In genomic region chr13:54185785-54186184, GRCh38 we compare ENCODE assay signal across 14 cellular contexts.
DNase-seq lines count a peak whose midpoint lies in the region; ATAC-seq, FAIRE-seq and TF ChIP-seq lines count a peak whose summit lies in the region.
"Had no signal": no experiment of that assay in that cellular context is flagged by ENCODE, and none has a peak within 500 bp of the region (broad histone marks: within the 10 kb centered on the region; RNA-seq: fewer than 3 reads in every experiment).

No MANE protein-coding gene starts in this region.

- TF ChIP-seq CTCF in NB4 (IDR thresholded peaks at IDR 0.05; ENCODE audit: low read depth, low read length) (peak; percentile 36), WTC11 (IDR thresholded peaks at IDR 0.05) (peak; percentile 46), neural cell (IDR thresholded peaks at IDR 0.05; ENCODE audit: poor library complexity, severe bottlenecking) (peak; percentile 12), gastroesophageal sphincter (IDR thresholded peaks at IDR 0.05) (no peak)

- H3K4me3 ChIP-seq in NB4 (ENCODE audit: low read depth, low read length): no peak overlapping the region
- no peak overlapping the region for H3K4me3 ChIP-seq in neural cell (ENCODE audit: low read length)
- H3K4me3 ChIP-seq in gastroesophageal sphincter: no peak overlapping the region
- H3K4me3 ChIP-seq: SJSA1, vagina had no signal

- no peak for TF ChIP-seq RAD21 in neural cell (conservative IDR thresholded peaks at IDR 0.05)

- H3K4me3 Mint-ChIP-seq in WTC11: no peak overlapping the region
- H3K4me3 Mint-ChIP-seq: activated CD4-positive, alpha-beta T cell treated with anti-CD3 and anti-CD28 coated beads, Interleukin-2, amount 10 ng/mL, durations not matched to agents 24 days and 14 days; dendritic cell treated with granulocyte-macrophage colony-stimulating factor and Interleukin-4, amounts not matched to agents 40 ng/mL and 50 ng/mL, for 4 days had no signal

- H4K20me1 ChIP-seq in neural cell (ENCODE audit: insufficient read depth): no peaks in the 10 kb centered on the region

- H3K4me2 ChIP-seq in neural cell (ENCODE audit: low read length): no peak overlapping the region

- H3K79me2 ChIP-seq in neural cell (replicated peaks; ENCODE audit: insufficient read depth, low read length): no peaks in the 10 kb centered on the region

- no peak for TF ChIP-seq POLR2A in NB4 (IDR thresholded peaks at IDR 0.05; ENCODE audit: extremely low read depth, insufficient read length)
- TF ChIP-seq POLR2A in gastroesophageal sphincter (IDR thresholded peaks at IDR 0.05): no peak

- H3K36me3 ChIP-seq in neural cell (ENCODE audit: insufficient read depth, low read length) (no peaks in the 10 kb centered on the region), gastroesophageal sphincter (no peaks in the 10 kb centered on the region)
- H3K36me3 ChIP-seq: SJSA1, vagina had no signal

- H3K9ac ChIP-seq in neural cell (ENCODE audit: low read length): no peak overlapping the region

- H3K36me3 Mint-ChIP-seq in WTC11: peaks cover 2% of the 10 kb centered on the region; the same call in 1 of the 2 replicates

- no peak overlapping the region for H2AFZ ChIP-seq in neural cell (ENCODE audit: low read depth, low read length)

- H3K27ac ChIP-seq in neural cell (ENCODE audit: low read length) (no peak overlapping the region), gastroesophageal sphincter (no peak overlapping the region)
- H3K27ac ChIP-seq: SJSA1, vagina had no signal

- no peaks in the 10 kb centered on the region for H3K9me2 ChIP-seq in neural cell (ENCODE audit: insufficient read depth, low read length)

- peak; percentile 24 for DNase-seq in NCI-H1092 treated with DMSO at 0.1 percent for 48 hours (lab: John Stamatoyannopoulos, UW)
- DNase-seq in NCI-H1092 (lab: John Stamatoyannopoulos, UW): no peak
- peak; percentile 42 for DNase-seq in NB4 (ENCODE audit: low read depth)
- peak; percentile 51 for DNase-seq in WTC11 (ENCODE audit: low spot score)
- no peak for DNase-seq in HTR-8/SVneo (ENCODE audit: insufficient read length, low spot score)
- DNase-seq in left lobe of liver (ENCODE audit: low spot score): no peak
- DNase-seq: activated CD4-positive, alpha-beta T cell treated with anti-CD3 and anti-CD28 coated beads, Interleukin-2, amount 10 ng/mL, durations not matched to agents 24 days and 14 days; activated naive CD4-positive, alpha-beta T cell treated with anti-CD3 and anti-CD28 coated beads, Interleukin-2, amount 50 U/mL, for 16 hours had no signal

- no peaks in the 10 kb centered on the region for H3K4me1 ChIP-seq in gastroesophageal sphincter
- H3K4me1 ChIP-seq: SJSA1, vagina had no signal

- FAIRE-seq in HTR-8/SVneo (lab: Jason Lieb, UNC): no peak
- FAIRE-seq: A204.1 had no signal

- CTCF ChIA-PET in WTC11 (lab: Charles Lee): interaction anchor here (0.7 to 1.8 kb wide), 14 partner anchors 9 to 1060 kb away, joined by 3 to 18 read pairs (median 4); no protein-coding TSS in a partner anchor

- 67 to 73% methylated on average over 1 of the region's 1 CpG for WGBS in gastroesophageal sphincter (ENCODE audit: low coverage in 1 of 2), 2 donors

- no peaks in the 10 kb centered on the region for H3K9me3 Mint-ChIP-seq in WTC11

- POLR2A ChIA-PET in WTC11 (lab: Charles Lee): interaction anchor here (0.6 kb wide), 1 partner anchor 609 kb away, joined by 3 read pairs; no protein-coding TSS in a partner anchor

- no peaks in the 10 kb centered on the region for H3K27me3 Mint-ChIP-seq in WTC11 (ENCODE audit: low read depth)
- H3K27me3 Mint-ChIP-seq: activated CD4-positive, alpha-beta T cell treated with anti-CD3 and anti-CD28 coated beads, Interleukin-2, amount 10 ng/mL, durations not matched to agents 24 days and 14 days; dendritic cell treated with granulocyte-macrophage colony-stimulating factor and Interleukin-4, amounts not matched to agents 40 ng/mL and 50 ng/mL, for 4 days had no signal

- no peaks in the 10 kb centered on the region for H3F3A ChIP-seq in neural cell (ENCODE audit: insufficient read depth, low read length, poor library complexity, severe bottlenecking)

- peaks cover 53% of the 10 kb centered on the region for H3K4me1 Mint-ChIP-seq in WTC11
- H3K4me1 Mint-ChIP-seq: activated CD4-positive, alpha-beta T cell treated with anti-CD3 and anti-CD28 coated beads, Interleukin-2, amount 10 ng/mL, durations not matched to agents 24 days and 14 days had no signal

- no peak for TF ChIP-seq EP300 in neural cell (conservative IDR thresholded peaks at IDR 0.05; ENCODE audit: poor library complexity, severe bottlenecking)
- TF ChIP-seq EP300 in gastroesophageal sphincter (IDR thresholded peaks at IDR 0.05): no peak

- ATAC-seq in WTC11: peak; percentile 97
- ATAC-seq in gastroesophageal sphincter: no peak
- no peak for ATAC-seq in left lobe of liver

- H3K27ac Mint-ChIP-seq in WTC11: peak overlapping the region; percentile 78
- H3K27ac Mint-ChIP-seq: activated CD4-positive, alpha-beta T cell treated with anti-CD3 and anti-CD28 coated beads, Interleukin-2, amount 10 ng/mL, durations not matched to agents 24 days and 14 days; dendritic cell treated with granulocyte-macrophage colony-stimulating factor and Interleukin-4, amounts not matched to agents 40 ng/mL and 50 ng/mL, for 4 days had no signal

- H3K27me3 ChIP-seq in neural cell (ENCODE audit: insufficient read depth, low read depth, low read length): no peaks in the 10 kb centered on the region
- no peaks in the 10 kb centered on the region for H3K27me3 ChIP-seq in gastroesophageal sphincter
- H3K27me3 ChIP-seq: SJSA1, vagina had no signal

- H3K9me3 ChIP-seq in neural cell (ENCODE audit: low read length) (no peaks in the 10 kb centered on the region), gastroesophageal sphincter (no peaks in the 10 kb centered on the region)
- H3K9me3 ChIP-seq: SJSA1, vagina had no signal

TF ChIP-seq in WTC11, 78 proteins besides CTCF, POLR2A, EP300 and RAD21 (continues in another document):
- TF ChIP-seq GABPB1 (CRISPR knock-in tag; IDR thresholded peaks at IDR 0.05): no peak
- no peak for TF ChIP-seq ZNF263 (CRISPR knock-in tag; IDR thresholded peaks at IDR 0.05; ENCODE audit: low read depth)
- TF ChIP-seq IRF1 (CRISPR knock-in tag; IDR thresholded peaks at IDR 0.05): no peak
- no peak for TF ChIP-seq CREM (CRISPR knock-in tag; IDR thresholded peaks at IDR 0.05)
- no peak for TF ChIP-seq ATF2 (CRISPR knock-in tag; IDR thresholded peaks at IDR 0.05; ENCODE audit: borderline replicate concordance, low read depth)

TF ChIP-seq in neural cell, 6 proteins besides CTCF, POLR2A, EP300 and RAD21:
- TF ChIP-seq TAF1 (IDR thresholded peaks at IDR 0.05; ENCODE audit: low read depth) (no peak), SMC3 (conservative IDR thresholded peaks at IDR 0.05; ENCODE audit: poor library complexity) (no peak), MXI1 (conservative IDR thresholded peaks at IDR 0.05; ENCODE audit: poor library complexity, severe bottlenecking) (no peak), EZH2 (IDR thresholded peaks at IDR 0.05; ENCODE audit: borderline replicate concordance, insufficient read depth, low read length, poor library complexity, severe bottlenecking) (no peak), REST (IDR thresholded peaks at IDR 0.05; ENCODE audit: borderline replicate concordance) (no peak), POLR2AphosphoS5 (IDR thresholded peaks at IDR 0.05) (no peak)

Comparison
In these comparisons a context has a peak if more than half of its experiments do, and no peak if none do; other contexts are left out.
1. DNase-seq: peak in NCI-H1092 treated with DMSO at 0.1 percent for 48 hours (single experiment), NB4 (single experiment) and WTC11 (single experiment); none in NCI-H1092 (single experiment), HTR-8/SVneo (single experiment) and left lobe of liver (single experiment).
2. CTCF ChIP-seq: peak in NB4 (single experiment), WTC11 (single experiment) and neural cell (single experiment); none in gastroesophageal sphincter (0 of 4).